ENCODE assay signal across 1 cellular context in genomic region chr2:101272045-101272784, GRCh38.
A peak's percentile ranks its signal among the peaks of the same experiment; 100 is the strongest.
TF ChIP-seq lines count a peak whose summit lies in the region.

No MANE protein-coding gene starts in this region.

TF ChIP-seq in HepG2, 621 proteins besides CTCF, POLR2A, EP300 and RAD21 (continued from another document):
- TF ChIP-seq RBM22 (optimal IDR thresholded peaks at IDR 0.05; ENCODE audit: low read length) (peak; percentile 95), PAF1 (CRISPR knock-in tag; IDR thresholded peaks at IDR 0.05) (0 out of 2 replicates have a peak, but pooled peaks have one; percentile 0), ZNF124 (CRISPR knock-in tag; IDR thresholded peaks at IDR 0.05) (no peak), SKIL (CRISPR knock-in tag; IDR thresholded peaks at IDR 0.05; ENCODE audit: borderline replicate concordance) (no peak)
